11 cellular contexts compared by ENCODE assay signal in the genomic region with DNA sequence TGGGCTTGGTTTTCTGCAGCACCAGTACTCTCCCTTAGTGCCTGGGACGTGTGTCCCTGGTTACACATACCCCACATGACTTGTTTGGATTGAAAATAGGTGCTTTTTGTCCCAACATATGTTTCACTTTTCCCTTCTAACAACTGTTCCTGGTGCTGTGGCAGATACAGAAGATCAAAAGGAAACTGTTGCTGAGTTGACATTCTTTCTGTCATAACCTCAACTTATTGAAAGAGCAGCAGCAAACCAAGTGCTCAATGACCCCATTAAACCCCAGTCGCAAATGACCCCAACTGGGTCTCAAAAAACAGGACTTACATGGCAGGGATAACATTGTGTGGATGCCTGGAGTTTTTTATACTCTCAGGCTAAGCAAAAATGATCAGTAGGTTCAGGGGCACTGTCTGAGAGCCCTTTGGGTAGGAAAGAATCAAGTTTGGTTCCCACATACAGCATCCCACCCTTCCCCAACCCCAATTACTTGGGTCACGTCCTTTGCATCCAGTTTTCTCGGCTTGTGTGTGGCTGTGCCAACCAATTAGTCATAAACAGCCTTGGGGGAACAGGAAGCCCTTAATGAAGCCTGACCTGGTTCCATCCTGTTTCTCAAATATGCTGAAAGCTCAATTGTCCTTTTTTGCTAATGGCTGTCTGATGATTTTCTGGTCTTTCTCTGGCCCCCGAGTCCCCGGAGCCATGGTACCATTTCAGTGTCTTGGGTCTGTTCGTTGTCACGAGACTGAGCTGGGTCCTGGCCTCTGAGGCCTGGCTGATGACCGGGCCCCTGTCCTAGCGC. TPM values are rescaled to one million over a fixed set of nuclear protein-coding genes. Genes with fewer than 3 reads are reported as not detected.
DNase-seq lines count a peak whose midpoint lies in the region; ATAC-seq and TF ChIP-seq lines count a peak whose summit lies in the region.
"Had no signal": no experiment of that assay in that cellular context is flagged by ENCODE, and none has a peak within 500 bp of the region (broad histone marks: within the 10 kb centered on the region; RNA-seq: fewer than 3 reads in every experiment).

No MANE protein-coding gene starts in this region.

- POLR2A ChIA-PET in OCI-LY7 (lab: Charles Lee), result interaction anchor here (0.6 to 1.1 kb wide), 3 partner anchors 11 to 481 kb away, joined by 3 to 5 read pairs (median 4); no protein-coding TSS in a partner anchor

- peaks cover 48% of the 10 kb centered on the region for H3K4me1 ChIP-seq in OCI-LY7 (ENCODE audit: insufficient read depth, low read length, poor library complexity, severe bottlenecking)
- H3K4me1 ChIP-seq in endodermal cell (ENCODE audit: control insufficient read depth, insufficient read depth, low read length), result no peaks in the 10 kb centered on the region
- H3K4me1 ChIP-seq in osteoblast (ENCODE audit: insufficient read depth, low read length), result peaks cover 12% of the 10 kb centered on the region
- peaks cover 14% of the 10 kb centered on the region for H3K4me1 ChIP-seq in testis

- H3K9me3 ChIP-seq in OCI-LY7 (ENCODE audit: low read length), result no peaks in the 10 kb centered on the region
- H3K9me3 ChIP-seq in endodermal cell (ENCODE audit: control insufficient read depth, low read length), result no peaks in the 10 kb centered on the region
- no peaks in the 10 kb centered on the region for H3K9me3 ChIP-seq in osteoblast (ENCODE audit: low read depth, low read length)
- H3K9me3 ChIP-seq in testis, result no peaks in the 10 kb centered on the region
- H3K9me3 ChIP-seq: left lung had no signal

- no peaks in the 10 kb centered on the region for H3K36me3 Mint-ChIP-seq in endodermal cell (ENCODE audit: low read depth)

- H3K79me2 ChIP-seq in OCI-LY7 (ENCODE audit: insufficient read depth, low read depth, low read length) (no peaks in the 10 kb centered on the region), osteoblast (ENCODE audit: insufficient read depth, low read length) (no peaks in the 10 kb centered on the region)

- intact Hi-C loops in OCI-LY7 (cut with micrococcal nuclease; ENCODE audit: unreplicated experiment) (loop anchor here (5.0 kb wide), 3 partner anchors 133 to 218 kb away; no protein-coding TSS in a partner anchor), Right ventricle myocardium inferior (cut with DNase I) (no loop called here), testis (cut with DNase I; ENCODE audit: low total_unique reads) (no loop called here)

- H3K36me3 ChIP-seq in OCI-LY7 (ENCODE audit: insufficient read depth, low read length) (no peaks in the 10 kb centered on the region), endodermal cell (ENCODE audit: control insufficient read depth, insufficient read depth, low read length) (no peaks in the 10 kb centered on the region), osteoblast (ENCODE audit: insufficient read depth, low read length) (no peaks in the 10 kb centered on the region), testis (ENCODE audit: low read depth, missing control alignments) (no peaks in the 10 kb centered on the region)
- H3K36me3 ChIP-seq: left lung had no signal

- peaks cover 3% of the 10 kb centered on the region for H3K27me3 Mint-ChIP-seq in endodermal cell (ENCODE audit: insufficient read depth)

- 92 to 93% methylated on average over 7 to 10 of the region's 10 CpGs for WGBS in endodermal cell (ENCODE audit: insufficient coverage in 1 of 2, insufficient read length in 1 of 2), 2 experiments
- WGBS in testis, 2 donors, result 70 to 72% methylated on average over 8 to 10 of the region's 10 CpGs

- TF ChIP-seq POLR2A in testis (IDR thresholded peaks at IDR 0.05), result no peak

- H3K9me3 Mint-ChIP-seq in endodermal cell, result no peaks in the 10 kb centered on the region

- ATAC-seq in Right ventricle myocardium inferior, result no peak
- ATAC-seq: left lung had no signal

- H2AFZ ChIP-seq in OCI-LY7 (ENCODE audit: low read length) (peak overlapping the region; percentile 81), osteoblast (ENCODE audit: low read length) (peak overlapping the region; percentile 84)

- peak overlapping the region; percentile 15 for H3K27ac ChIP-seq in OCI-LY7 (ENCODE audit: low read depth, low read length, poor library complexity, severe bottlenecking)
- H3K27ac ChIP-seq in endodermal cell (ENCODE audit: low read depth, low read length), result no peak overlapping the region
- no peak overlapping the region for H3K27ac ChIP-seq in osteoblast (ENCODE audit: low read depth, low read length)
- H3K27ac ChIP-seq in testis, result no peak overlapping the region
- H3K27ac ChIP-seq: left lung had no signal

- H3K9me2 ChIP-seq in OCI-LY7 (ENCODE audit: insufficient read depth, low read length), result no peaks in the 10 kb centered on the region

- no TSS peak for BruUV-seq in OCI-LY7 (replicated peaks; lab: Mats Ljungman, UMichigan)

- H3K4me1 Mint-ChIP-seq in endodermal cell, result peaks cover 7% of the 10 kb centered on the region

- H3K27ac Mint-ChIP-seq in endodermal cell, result peak overlapping the region; percentile 35

- TF ChIP-seq CTCF in OCI-LY7 (conservative IDR thresholded peaks at IDR 0.05; ENCODE audit: low read length), result no peak
- TF ChIP-seq CTCF in endodermal cell (conservative IDR thresholded peaks at IDR 0.05), result no peak
- TF ChIP-seq CTCF in osteoblast (IDR thresholded peaks at IDR 0.05; ENCODE audit: extremely low read depth, low read depth, low read length), result no peak
- no peak for TF ChIP-seq CTCF in testis (IDR thresholded peaks at IDR 0.05)

- CTCF ChIA-PET in OCI-LY7 (lab: Charles Lee; ENCODE audit: unreplicated experiment), result interaction anchor here (0.6 to 1.2 kb wide), 3 partner anchors 9 to 119 kb away, joined by 3 to 4 read pairs (median 3); no protein-coding TSS in a partner anchor

- no peaks in the 10 kb centered on the region for H4K20me1 ChIP-seq in OCI-LY7 (ENCODE audit: insufficient read depth, low read length)
- no peaks in the 10 kb centered on the region for H4K20me1 ChIP-seq in osteoblast (ENCODE audit: insufficient read depth, low read length)

- no peak overlapping the region for H3K9ac ChIP-seq in endodermal cell (ENCODE audit: extremely low read depth, low read length, poor library complexity, severe bottlenecking)

- H3K4me2 ChIP-seq in OCI-LY7 (ENCODE audit: low read length) (peak overlapping the region; percentile 20), osteoblast (ENCODE audit: insufficient read depth, low read length) (no peak overlapping the region)

- no peak overlapping the region for H3K4me3 Mint-ChIP-seq in endodermal cell

- H3K4me3 ChIP-seq in OCI-LY7 (ENCODE audit: low read depth, low read length, poor library complexity, severe bottlenecking), result no peak overlapping the region
- H3K4me3 ChIP-seq in endodermal cell (ENCODE audit: low read length), result no peak overlapping the region
- H3K4me3 ChIP-seq in osteoblast (ENCODE audit: insufficient read depth, low read length), result no peak overlapping the region
- no peak overlapping the region for H3K4me3 ChIP-seq in testis
- H3K4me3 ChIP-seq: left lung had no signal

- H3K27me3 ChIP-seq in endodermal cell (ENCODE audit: control insufficient read depth, insufficient read depth, low read length, poor library complexity, severe bottlenecking) (no peaks in the 10 kb centered on the region), osteoblast (ENCODE audit: insufficient read depth, low read length) (no peaks in the 10 kb centered on the region), testis (no peaks in the 10 kb centered on the region)
- H3K27me3 ChIP-seq: left lung had no signal

- peak; percentile 62 for DNase-seq in EL
- peak; percentile 51 for DNase-seq in OCI-LY7 (ENCODE audit: low spot score)
- DNase-seq in endodermal cell, result no peak
- no peak for DNase-seq in osteoblast (ENCODE audit: insufficient read length, low spot score, missing footprints)
- DNase-seq in NCI-H2196 (lab: John Stamatoyannopoulos, UW; ENCODE audit: unreplicated experiment), result no peak
- DNase-seq in Right ventricle myocardium inferior (ENCODE audit: missing footprints), result no peak
- DNase-seq in testis, result no peak
- no peak for DNase-seq in ureter (ENCODE audit: low spot score)
- DNase-seq: KBM-7, left lung, NCI-H524 treated with DMSO at 0.1 percent for 48 hours had no signal

RNA-seq across cellular contexts. Expression of gene HKDC1, which starts 4.9 kb away (rescaled TPM):
- not detected in 2 replicates for total RNA-seq in OCI-LY7 (2014; rRNA removed; shearing (Covaris generic))
- total RNA-seq in OCI-LY7 (2022), result not detected in 2 replicates
- total RNA-seq in endodermal cell, result under 1 TPM in 1 of 2 donors, not detected in 1; 0.22 TPM
- polyA plus RNA-seq in endodermal cell (2013, experiment 1 of 2), result not detected
- polyA plus RNA-seq in endodermal cell (2013, experiment 2 of 2), result not detected
- total RNA-seq in osteoblast, result 0.29 and 2.9 TPM in 2 replicates
- total RNA-seq in Right ventricle myocardium inferior, result not detected
- total RNA-seq in testis, result 1 to 10 TPM; 1.9 to 5.4 TPM
- polyA plus RNA-seq in testis (ENCODE audit: insufficient read depth, low read depth, low replicate concordance), result 4.4 TPM
- total RNA-seq in ureter, result 0.10 TPM

RNA-seq across cellular contexts. Expression of gene SUPV3L1, which starts 45.0 kb away (rescaled TPM):
- 26.5 and 27.0 TPM in 2 replicates for total RNA-seq in OCI-LY7 (2014; rRNA removed; shearing (Covaris generic))
- total RNA-seq in OCI-LY7 (2022), result 40.9 and 47.9 TPM in 2 replicates
- 10 to 100 TPM; 36.3 to 38.6 TPM for total RNA-seq in endodermal cell
- 30.9 TPM for polyA plus RNA-seq in endodermal cell (2013, experiment 1 of 2)
- polyA plus RNA-seq in endodermal cell (2013, experiment 2 of 2), result 29.0 TPM
- 34.5 and 34.7 TPM in 2 replicates for total RNA-seq in osteoblast
- total RNA-seq in Right ventricle myocardium inferior, result 40.1 TPM
- total RNA-seq in testis, result 10 to 100 TPM; 62.8 to 80.4 TPM
- polyA plus RNA-seq in testis (ENCODE audit: insufficient read depth, low read depth, low replicate concordance), result 59.2 TPM
- total RNA-seq in ureter, result 33.5 TPM

RNA-seq across cellular contexts. Expression of gene HK1, which starts 53.2 kb away (rescaled TPM):
- total RNA-seq in OCI-LY7 (2014; rRNA removed; shearing (Covaris generic)), result 9.7 and 13.1 TPM in 2 replicates
- 23.1 and 31.5 TPM in 2 replicates for total RNA-seq in OCI-LY7 (2022)
- total RNA-seq in endodermal cell, result 10 to 100 TPM; 38.0 to 78.8 TPM
- 48.2 TPM for polyA plus RNA-seq in endodermal cell (2013, experiment 1 of 2)
- 45.5 TPM for polyA plus RNA-seq in endodermal cell (2013, experiment 2 of 2)
- total RNA-seq in osteoblast, result 99.6 and 111 TPM in 2 replicates
- 186 TPM for total RNA-seq in Right ventricle myocardium inferior
- total RNA-seq in testis, result 100 to 1,000 TPM in 1 of 2 donors, 10 to 100 TPM in 1; 62.3 to 143 TPM
- 179 TPM for polyA plus RNA-seq in testis (ENCODE audit: insufficient read depth, low read depth, low replicate concordance)
- 139 TPM for total RNA-seq in ureter

Comparison
In these comparisons a context has a peak if more than half of its experiments do, and no peak if none do; other contexts are left out.
1. DNase-seq: peak in EL (single experiment) and OCI-LY7 (single experiment); none in endodermal cell (single experiment), osteoblast (single experiment), NCI-H2196 (single experiment), Right ventricle myocardium inferior (single experiment), testis (single experiment) and ureter (single experiment).